13 cellular contexts compared by ENCODE assay signal in the genomic region with DNA sequence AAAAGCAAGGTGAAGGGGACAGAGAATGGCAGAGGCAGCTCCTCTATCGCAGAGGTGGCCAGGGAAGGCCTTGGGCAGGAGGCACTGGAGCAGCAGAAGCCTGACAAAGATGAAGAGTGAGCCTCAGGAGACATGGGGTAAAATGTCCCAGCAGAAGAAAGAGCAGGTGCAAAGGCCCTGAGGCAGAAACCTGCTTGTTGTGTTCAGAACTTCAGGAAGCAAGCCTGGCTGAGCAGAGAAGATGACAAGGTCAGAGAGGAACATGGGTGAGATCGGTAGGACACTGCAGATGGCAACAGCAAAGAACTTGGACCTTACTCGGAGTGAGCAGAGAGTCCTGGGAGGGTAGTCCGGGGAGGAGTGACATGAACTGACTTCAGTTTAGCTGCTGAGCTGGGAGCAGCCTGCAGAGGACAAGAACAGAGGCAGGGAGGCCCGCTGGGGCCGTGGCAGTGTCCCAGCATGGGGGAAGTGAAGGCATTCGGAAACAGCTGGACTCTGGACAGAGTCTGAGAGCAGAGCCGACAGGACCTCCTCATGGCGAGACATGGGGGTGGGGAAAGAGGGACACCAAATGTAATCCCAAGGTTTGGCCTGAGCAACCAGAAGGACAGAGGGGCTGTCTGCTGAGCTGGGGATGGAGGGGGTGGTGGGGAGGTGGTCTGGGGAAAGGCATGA.
DNase-seq lines count a peak whose midpoint lies in the region; ATAC-seq and TF ChIP-seq lines count a peak whose summit lies in the region.
"Had no signal": no experiment of that assay in that cellular context is flagged by ENCODE, and none has a peak within 500 bp of the region (broad histone marks: within the 10 kb centered on the region; RNA-seq: fewer than 3 reads in every experiment).

No MANE protein-coding gene starts in this region.

- no peaks in the 10 kb centered on the region for H3K27me3 ChIP-seq in brain microvascular endothelial cell (replicated peaks)
- no peaks in the 10 kb centered on the region for H3K27me3 ChIP-seq in aorta (ENCODE audit: control insufficient read depth in 1 of 2, insufficient read depth in 2 of 2, low read length in 1 of 2)
- no peaks in the 10 kb centered on the region for H3K27me3 ChIP-seq in effector memory CD4-positive, alpha-beta T cell (replicated peaks; ENCODE audit: control insufficient read depth, insufficient read depth, low read length, poor library complexity, severe bottlenecking)

- no peaks in the 10 kb centered on the region for H3K27me3 Mint-ChIP-seq in stimulated activated naive CD8-positive, alpha-beta T cell treated with anti-CD3 and anti-CD28 coated beads, Interleukin-15, Interleukin-2, amounts not matched to agents 100 ng/mL and 50 ng/mL, for 24 hours
- no peaks in the 10 kb centered on the region for H3K27me3 Mint-ChIP-seq in stimulated activated naive CD8-positive, alpha-beta T cell treated with anti-CD3 and anti-CD28 coated beads, Interleukin-15, amount 100 ng/mL, for 72 hours
- no peaks in the 10 kb centered on the region for H3K27me3 Mint-ChIP-seq in naive thymus-derived CD8-positive, alpha-beta T cell

- ATAC-seq in stimulated activated naive CD8-positive, alpha-beta T cell treated with anti-CD3 and anti-CD28 coated beads, Interleukin-15, amount 100 ng/mL, for 72 hours, result no peak
- ATAC-seq in naive thymus-derived CD8-positive, alpha-beta T cell, result no peak
- ATAC-seq in aorta (ENCODE audit: low FRiP score), result no peak
- no peak for ATAC-seq in GM21447 (IDR thresholded peaks at IDR 0.05; ENCODE audit: unreplicated experiment)

- H3K27ac ChIP-seq in brain microvascular endothelial cell (peak overlapping the region; percentile 69), aorta (ENCODE audit: low read depth in 1 of 2, low read length in 2 of 2) (peak overlapping the region; percentile 18 to 99)
- no peak overlapping the region for H3K27ac ChIP-seq in effector memory CD4-positive, alpha-beta T cell (ENCODE audit: insufficient read depth, low read length, poor library complexity, severe bottlenecking)

- in situ Hi-C loops in brain microvascular endothelial cell (cut with HindIII; ENCODE audit: low pct_ligation_motif_present, low sequenced_read_pairs), result no loop called here

- no peaks in the 10 kb centered on the region for H3K9me3 ChIP-seq in aorta (ENCODE audit: control insufficient read depth, low read length)
- H3K9me3 ChIP-seq in effector memory CD4-positive, alpha-beta T cell (ENCODE audit: control insufficient read depth, low read length), result no peaks in the 10 kb centered on the region

- intact Hi-C loops in aorta (cut with DNase I), result loop anchor here (1.0 to 10.0 kb wide), 5 partner anchors 14 to 183 kb away; partner anchors contain the start of gene PREX1 (in 2 of the 2)

- TF ChIP-seq CTCF in brain microvascular endothelial cell (IDR thresholded peaks at IDR 0.05; ENCODE audit: low read depth, low read length, missing control alignments), result no peak

- H3K4me1 ChIP-seq in aorta (ENCODE audit: control insufficient read depth in 1 of 2, insufficient read depth in 2 of 2, low read length in 2 of 2), result peaks cover 5 to 6% of the 10 kb centered on the region in 2 donors
- H3K4me1 ChIP-seq in effector memory CD4-positive, alpha-beta T cell (ENCODE audit: control insufficient read depth, insufficient read depth, low read length, poor library complexity, severe bottlenecking), result peaks cover 46% of the 10 kb centered on the region

- 20 to 25% methylated on average over 9 of the region's 9 CpGs for WGBS in aorta, 2 donors

- POLR2A ChIA-PET in naive thymus-derived CD8-positive, alpha-beta T cell (lab: Charles Lee), result interaction anchor here (1.0 kb wide), 1 partner anchor 30 kb away, joined by 3 read pairs; no protein-coding TSS in a partner anchor

- H3K4me1 Mint-ChIP-seq in stimulated activated naive CD8-positive, alpha-beta T cell treated with anti-CD3 and anti-CD28 coated beads, Interleukin-15, Interleukin-2, amounts not matched to agents 100 ng/mL and 50 ng/mL, for 24 hours (ENCODE audit: low read depth), result peaks cover 96% of the 10 kb centered on the region
- peaks cover 87% of the 10 kb centered on the region for H3K4me1 Mint-ChIP-seq in stimulated activated naive CD8-positive, alpha-beta T cell treated with anti-CD3 and anti-CD28 coated beads, Interleukin-15, amount 100 ng/mL, for 72 hours
- peaks cover 46 to 92% (median 87%) of the 10 kb centered on the region in 4 donors for H3K4me1 Mint-ChIP-seq in naive thymus-derived CD8-positive, alpha-beta T cell

- no peaks in the 10 kb centered on the region for H3K9me3 Mint-ChIP-seq in stimulated activated naive CD8-positive, alpha-beta T cell treated with anti-CD3 and anti-CD28 coated beads, Interleukin-15, Interleukin-2, amounts not matched to agents 100 ng/mL and 50 ng/mL, for 24 hours
- H3K9me3 Mint-ChIP-seq in stimulated activated naive CD8-positive, alpha-beta T cell treated with anti-CD3 and anti-CD28 coated beads, Interleukin-15, amount 100 ng/mL, for 72 hours, result no peaks in the 10 kb centered on the region
- H3K9me3 Mint-ChIP-seq in naive thymus-derived CD8-positive, alpha-beta T cell, result no peaks in the 10 kb centered on the region
- H3K9me3 Mint-ChIP-seq: nephron had no signal

- peaks cover 3% of the 10 kb centered on the region for H3K36me3 ChIP-seq in brain microvascular endothelial cell (replicated peaks)
- no peaks in the 10 kb centered on the region for H3K36me3 ChIP-seq in aorta (ENCODE audit: control insufficient read depth in 1 of 2, insufficient read depth in 2 of 2, low read length in 1 of 2)
- peaks cover 36% of the 10 kb centered on the region for H3K36me3 ChIP-seq in effector memory CD4-positive, alpha-beta T cell (ENCODE audit: control insufficient read depth, insufficient read depth, low read length)

- H3K36me3 Mint-ChIP-seq in stimulated activated naive CD8-positive, alpha-beta T cell treated with anti-CD3 and anti-CD28 coated beads, Interleukin-15, Interleukin-2, amounts not matched to agents 100 ng/mL and 50 ng/mL, for 24 hours (ENCODE audit: low read depth), result peaks cover 76% of the 10 kb centered on the region
- H3K36me3 Mint-ChIP-seq in naive thymus-derived CD8-positive, alpha-beta T cell, result peaks cover 0 to 37% (median 12%) of the 10 kb centered on the region in 3 donors

- H3K4me3 Mint-ChIP-seq in stimulated activated naive CD8-positive, alpha-beta T cell treated with anti-CD3 and anti-CD28 coated beads, Interleukin-15, Interleukin-2, amounts not matched to agents 100 ng/mL and 50 ng/mL, for 24 hours, result peak overlapping the region; percentile 2
- H3K4me3 Mint-ChIP-seq in stimulated activated naive CD8-positive, alpha-beta T cell treated with anti-CD3 and anti-CD28 coated beads, Interleukin-15, amount 100 ng/mL, for 72 hours, result peak overlapping the region in 1 of 2 donors; percentile 11
- peak overlapping the region in 9 of 10 donors; percentile 5 to 85 (median 53) for H3K4me3 Mint-ChIP-seq in naive thymus-derived CD8-positive, alpha-beta T cell

- H3K4me3 ChIP-seq in brain microvascular endothelial cell (ENCODE audit: low read depth, low read length) (no peak overlapping the region), aorta (ENCODE audit: low read length in 2 of 2) (no peak overlapping the region)
- H3K4me3 ChIP-seq in effector memory CD4-positive, alpha-beta T cell (ENCODE audit: insufficient read depth, low read depth, low read length, poor library complexity, severe bottlenecking), result no peak overlapping the region

- no peak for DNase-seq in stimulated activated naive CD8-positive, alpha-beta T cell treated with anti-CD3 and anti-CD28 coated beads, Interleukin-15, amount 100 ng/mL, for 72 hours
- DNase-seq in brain microvascular endothelial cell (no peak), aorta (peak; percentile 68 to 72)
- no peak for DNase-seq in naive thymus-derived CD8-positive, alpha-beta T cell
- DNase-seq in stimulated activated CD4-positive, alpha-beta T cell treated with anti-CD3 and anti-CD28 coated beads, Interleukin-12 subunit alpha, Interleukin-12 subunit beta, amount 100 ng/mL, for 4 hours, result no peak
- DNase-seq in effector memory CD4-positive, alpha-beta T cell, result no peak
- DNase-seq: activated CD4-positive, CD25-positive, alpha-beta regulatory T cell treated with anti-CD3 and anti-CD28 coated beads, Interleukin-2, amount 50 U/mL, for 72 hours; amniotic stem cell; NCI-H2227 treated with DMSO at 0.1 percent for 48 hours; stimulated activated naive CD4-positive, alpha-beta T cell treated with Interleukin-2 at 50 U/mL for 16 hours had no signal

- peak overlapping the region; percentile 73 for H3K27ac Mint-ChIP-seq in stimulated activated naive CD8-positive, alpha-beta T cell treated with anti-CD3 and anti-CD28 coated beads, Interleukin-15, Interleukin-2, amounts not matched to agents 100 ng/mL and 50 ng/mL, for 24 hours
- peak overlapping the region in 1 of 2 donors; percentile 5 for H3K27ac Mint-ChIP-seq in stimulated activated naive CD8-positive, alpha-beta T cell treated with anti-CD3 and anti-CD28 coated beads, Interleukin-15, amount 100 ng/mL, for 72 hours
- peak overlapping the region; percentile 73 to 99 (median 90) for H3K27ac Mint-ChIP-seq in naive thymus-derived CD8-positive, alpha-beta T cell

Comparison
In these comparisons a context has a peak if more than half of its experiments do, and no peak if none do; other contexts are left out.
1. DNase-seq: peak in aorta (2 of 2); none in stimulated activated naive CD8-positive, alpha-beta T cell treated with anti-CD3 and anti-CD28 coated beads, Interleukin-15, amount 100 ng/mL, for 72 hours (0 of 2), brain microvascular endothelial cell (single experiment), naive thymus-derived CD8-positive, alpha-beta T cell (0 of 10), stimulated activated CD4-positive, alpha-beta T cell treated with anti-CD3 and anti-CD28 coated beads, Interleukin-12 subunit alpha, Interleukin-12 subunit beta, amount 100 ng/mL, for 4 hours (single experiment) and effector memory CD4-positive, alpha-beta T cell (0 of 3).